In the genomic region with DNA sequence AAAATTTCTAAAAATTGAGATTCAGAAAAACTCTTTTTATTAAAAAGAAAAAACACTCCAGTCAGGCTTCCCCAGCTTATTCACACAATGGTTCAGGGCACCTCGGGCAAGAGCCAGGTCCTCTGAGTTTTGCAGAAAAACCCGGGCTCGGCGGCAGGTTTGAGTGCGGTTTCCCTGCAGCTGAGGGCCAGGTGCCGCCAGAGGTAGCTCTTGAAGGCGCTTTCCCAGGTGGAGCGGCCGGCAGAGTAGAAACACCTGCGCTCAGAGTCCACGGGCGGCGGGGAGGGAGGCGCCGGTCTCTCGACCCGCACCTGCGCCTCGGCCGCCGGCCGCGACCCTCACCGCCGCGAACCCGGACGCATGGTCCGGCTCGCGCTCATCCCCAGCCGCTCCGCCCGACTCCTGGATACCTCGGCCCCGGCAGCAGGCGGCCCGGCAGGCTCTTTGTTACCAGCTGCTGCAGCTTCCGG, we compare ENCODE assay signal across 8 cellular contexts. TPM values are rescaled to one million over a fixed set of nuclear protein-coding genes. Genes with fewer than 3 reads are reported as not detected.
A peak's percentile ranks its signal among the peaks of the same experiment; 100 is the strongest.
DNase-seq lines count a peak whose midpoint lies in the region; TF ChIP-seq lines count a peak whose summit lies in the region.

No MANE protein-coding gene starts in this region.

- peaks cover 3% of the 10 kb centered on the region; the same call in 1 of the 2 replicates for H3K4me1 ChIP-seq in HEK293 (ENCODE audit: control insufficient read depth, insufficient read depth, low read length)

- no peaks in the 10 kb centered on the region for H3K27me3 ChIP-seq in neural cell (ENCODE audit: insufficient read depth, low read depth, low read length)

- peak overlapping the region; percentile 60 for H3K4me2 ChIP-seq in neural cell (ENCODE audit: low read length)

- H3K9me3 ChIP-seq in HEK293 (ENCODE audit: control insufficient read depth, insufficient read depth, low read depth, low read length) = no peaks in the 10 kb centered on the region
- no peaks in the 10 kb centered on the region for H3K9me3 ChIP-seq in neural cell (ENCODE audit: low read length)

- no peaks in the 10 kb centered on the region for H3K9me2 ChIP-seq in neural cell (ENCODE audit: insufficient read depth, low read length)

- peak overlapping the region; percentile 81 for H3K9ac ChIP-seq in neural cell (ENCODE audit: low read length)

- POLR2A ChIA-PET in HEK293 (lab: Yijun Ruan, JAX) = interaction anchor here (0.6 to 1.4 kb wide), 2 partner anchors 9 to 131 kb away, joined by 4 to 5 read pairs; no protein-coding TSS in a partner anchor

- CTCF ChIA-PET in HEK293 (lab: Yijun Ruan, JAX) = interaction anchor here (0.6 to 0.7 kb wide), 2 partner anchors 9 to 20 kb away, joined by 3 to 4 read pairs; no protein-coding TSS in a partner anchor

- H3K36me3 ChIP-seq in HEK293 (ENCODE audit: control insufficient read depth in 2 of 2, insufficient read depth in 1 of 2, low read length in 2 of 2) = peaks cover 0 to 6% of the 10 kb centered on the region in 2 experiments; a peak in 1 of 3 replicates
- no peaks in the 10 kb centered on the region for H3K36me3 ChIP-seq in neural cell (ENCODE audit: insufficient read depth, low read length)

- no peak for TF ChIP-seq RAD21 in neural cell (conservative IDR thresholded peaks at IDR 0.05)

- H4K20me1 ChIP-seq in neural cell (ENCODE audit: insufficient read depth) = no peaks in the 10 kb centered on the region

- H3K4me3 ChIP-seq in HEK293 (ENCODE audit: low read depth, low read length) (peak overlapping the region; percentile 72), neural cell (ENCODE audit: low read length) (peak overlapping the region; percentile 73)

- H2AFZ ChIP-seq in neural cell (ENCODE audit: low read depth, low read length) = no peak overlapping the region

- TF ChIP-seq CTCF in HEK293 (tag by site-specific recombination; IDR thresholded peaks at IDR 0.05) = no peak
- peak; percentile 34 for TF ChIP-seq CTCF in neural cell (IDR thresholded peaks at IDR 0.05; ENCODE audit: poor library complexity, severe bottlenecking)

- DNase-seq in NCI-H1436 (lab: John Stamatoyannopoulos, UW) (peak; percentile 32), NCI-H1436 treated with DMSO at 0.1 percent for 48 hours (lab: John Stamatoyannopoulos, UW) (no peak), NCI-H748 (lab: John Stamatoyannopoulos, UW; ENCODE audit: unreplicated experiment) (peak; percentile 91), COLO668 (lab: John Stamatoyannopoulos, UW; ENCODE audit: unreplicated experiment) (no peak), cerebellar nuclear complex (lab: John Stamatoyannopoulos, UW) (no peak)
- peak; percentile 33 for DNase-seq in effector CD8-positive, alpha-beta T cell (lab: John Stamatoyannopoulos, UW)

- peaks cover 58% of the 10 kb centered on the region for H3K79me2 ChIP-seq in neural cell (replicated peaks; ENCODE audit: insufficient read depth, low read length)

- H3F3A ChIP-seq in neural cell (ENCODE audit: insufficient read depth, low read length, poor library complexity, severe bottlenecking) = no peaks in the 10 kb centered on the region

- H3K27ac ChIP-seq in HEK293 (ENCODE audit: extremely low read depth, low read depth, low read length) (peak overlapping the region; percentile 90), neural cell (ENCODE audit: low read length) (peak overlapping the region; percentile 87)

- peak; percentile 53 for TF ChIP-seq EP300 in neural cell (conservative IDR thresholded peaks at IDR 0.05; ENCODE audit: poor library complexity, severe bottlenecking)

TF ChIP-seq in HEK293, 187 proteins besides CTCF, POLR2A, EP300 and RAD21:
- TF ChIP-seq, protein P1, sequence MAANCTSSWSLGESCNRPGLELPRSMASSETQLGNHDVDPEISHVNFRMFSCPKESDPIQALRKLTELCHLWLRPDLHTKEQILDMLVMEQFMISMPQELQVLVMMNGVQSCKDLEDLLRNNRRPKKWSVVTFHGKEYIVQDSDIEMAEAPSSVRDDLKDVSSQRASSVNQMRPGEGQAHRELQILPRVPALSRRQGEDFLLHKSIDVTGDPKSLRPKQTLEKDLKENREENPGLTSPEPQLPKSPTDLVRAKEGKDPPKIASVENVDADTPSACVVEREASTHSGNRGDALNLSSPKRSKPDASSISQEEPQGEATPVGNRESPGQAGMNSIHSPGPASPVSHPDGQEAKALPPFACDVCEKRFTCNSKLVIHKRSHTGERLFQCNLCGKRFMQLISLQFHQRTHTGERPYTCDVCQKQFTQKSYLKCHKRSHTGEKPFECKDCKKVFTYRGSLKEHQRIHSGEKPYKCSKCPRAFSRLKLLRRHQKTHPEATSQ (tag by site-specific recombination; IDR thresholded peaks at IDR 0.05) = 0 out of 2 replicates have a peak, but pooled peaks have one; percentile 28
- 0 out of 2 replicates have a peak, but pooled peaks have one; percentile 28 for TF ChIP-seq ZNF596 (tag by site-specific recombination; IDR thresholded peaks at IDR 0.05)
- TF ChIP-seq ZSCAN16 (tag by site-specific recombination; IDR thresholded peaks at IDR 0.05) = 0 out of 2 replicates have a peak, but pooled peaks have one; percentile 32
- peak; percentile 64 for TF ChIP-seq ZBTB26 (tag by site-specific recombination; optimal IDR thresholded peaks at IDR 0.05)
- no peak for TF ChIP-seq REPIN1 (tag by site-specific recombination; IDR thresholded peaks at IDR 0.05; ENCODE audit: low read depth)

TF ChIP-seq in neural cell, 6 proteins besides CTCF, POLR2A, EP300 and RAD21:
- peak; percentile 92 for TF ChIP-seq MXI1 (conservative IDR thresholded peaks at IDR 0.05; ENCODE audit: poor library complexity, severe bottlenecking)
- peak; percentile 48 for TF ChIP-seq SMC3 (conservative IDR thresholded peaks at IDR 0.05; ENCODE audit: poor library complexity)
- TF ChIP-seq POLR2AphosphoS5 (IDR thresholded peaks at IDR 0.05) = no peak
TF ChIP-seq in neural cell: peak in this region for 2.

RNA-seq across cellular contexts. Expression of gene PROSER1, which starts 0.4 kb away (rescaled TPM):
- polyA plus RNA-seq in neural cell = 28.2 and 38.2 TPM in 2 replicates
- 41.9 and 66.6 TPM in 2 replicates for polyA minus RNA-seq in neural cell

RNA-seq across cellular contexts. Expression of gene NHLRC3, which starts 0.8 kb away (rescaled TPM):
- 57.5 and 66.5 TPM in 2 replicates for polyA plus RNA-seq in neural cell
- 51.9 and 56.8 TPM in 2 replicates for polyA minus RNA-seq in neural cell

RNA-seq across cellular contexts. Expression of gene STOML3, which starts 46.8 kb away (rescaled TPM):
- not detected in 2 replicates for polyA plus RNA-seq in neural cell
- polyA minus RNA-seq in neural cell = not detected in 2 replicates

Comparison
In these comparisons a context has a peak if more than half of its experiments do, and no peak if none do; other contexts are left out.
1. DNase-seq: peak in NCI-H1436 (single experiment), NCI-H748 (single experiment) and effector CD8-positive, alpha-beta T cell (single experiment); none in NCI-H1436 treated with DMSO at 0.1 percent for 48 hours (single experiment), COLO668 (single experiment) and cerebellar nuclear complex (0 of 2).